ENCODE assay signal across 1 cellular context in the genomic region with DNA sequence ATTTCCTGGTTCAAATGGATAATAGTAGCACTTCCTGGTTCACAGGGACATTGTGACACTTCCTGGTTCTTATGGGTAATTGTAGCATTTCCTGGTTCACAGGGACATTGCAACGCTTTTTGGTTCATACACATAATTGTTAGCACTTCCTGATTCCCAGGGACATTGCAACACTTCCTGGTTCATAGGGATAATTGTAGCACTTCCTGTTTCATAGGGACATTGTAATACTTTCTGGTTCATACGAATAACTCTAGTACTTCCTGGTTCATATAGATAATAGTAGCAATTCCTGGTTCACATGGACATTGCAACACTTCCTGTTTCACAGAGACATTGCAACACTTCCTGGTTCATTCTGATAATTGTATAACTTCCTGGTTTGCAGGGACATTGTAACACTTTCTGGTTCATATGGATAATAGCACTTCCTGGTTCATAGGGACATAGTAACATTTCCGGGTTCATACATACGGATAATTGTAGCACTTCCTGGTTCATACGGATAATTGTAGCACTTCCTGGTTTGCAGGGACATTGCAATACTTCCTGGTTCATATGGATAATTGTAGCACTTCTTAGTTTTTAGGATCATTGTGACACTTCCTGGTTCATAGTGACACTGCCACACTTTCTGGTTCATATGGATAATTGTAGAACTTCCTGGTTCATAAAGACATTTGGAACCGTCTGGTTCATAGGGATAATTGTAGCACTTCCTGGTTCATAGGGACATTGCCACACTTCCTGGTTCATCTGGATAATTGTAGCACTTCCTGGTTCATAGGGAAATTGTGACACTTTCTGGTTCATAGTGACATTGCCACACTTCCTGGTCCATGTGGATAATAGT.
TF ChIP-seq lines count a peak whose summit lies in the region.

No MANE protein-coding gene starts in this region.

TF ChIP-seq in K562, 482 proteins besides CTCF, POLR2A, EP300 and RAD21 (continued from another document):
- TF ChIP-seq POLR2G (IDR thresholded peaks at IDR 0.05; ENCODE audit: low read depth, low read length): no peak
- 0 out of 2 replicates have a peak, but pooled peaks have one; percentile 22 for TF ChIP-seq LCOR (CRISPR knock-in tag; IDR thresholded peaks at IDR 0.05)
- no peak for TF ChIP-seq ZBTB8A (IDR thresholded peaks at IDR 0.05; ENCODE audit: partially characterized antibody)
- TF ChIP-seq ESRRA (IDR thresholded peaks at IDR 0.05; ENCODE audit: borderline replicate concordance, low read depth): peak; percentile 28; the same call in 1 of the 2 replicates
- TF ChIP-seq ZNF232 (CRISPR knock-in tag; IDR thresholded peaks at IDR 0.05): no peak
- no peak for TF ChIP-seq YBX1 (IDR thresholded peaks at IDR 0.05)
- 0 out of 2 replicates have a peak, but pooled peaks have one; percentile 39 for TF ChIP-seq MEF2D (tag; conservative IDR thresholded peaks at IDR 0.05; ENCODE audit: low read depth)
- TF ChIP-seq SMARCE1 (IDR thresholded peaks at IDR 0.05): no peak
- no peak for TF ChIP-seq ARID2 (IDR thresholded peaks at IDR 0.05)
- TF ChIP-seq, protein P1, sequence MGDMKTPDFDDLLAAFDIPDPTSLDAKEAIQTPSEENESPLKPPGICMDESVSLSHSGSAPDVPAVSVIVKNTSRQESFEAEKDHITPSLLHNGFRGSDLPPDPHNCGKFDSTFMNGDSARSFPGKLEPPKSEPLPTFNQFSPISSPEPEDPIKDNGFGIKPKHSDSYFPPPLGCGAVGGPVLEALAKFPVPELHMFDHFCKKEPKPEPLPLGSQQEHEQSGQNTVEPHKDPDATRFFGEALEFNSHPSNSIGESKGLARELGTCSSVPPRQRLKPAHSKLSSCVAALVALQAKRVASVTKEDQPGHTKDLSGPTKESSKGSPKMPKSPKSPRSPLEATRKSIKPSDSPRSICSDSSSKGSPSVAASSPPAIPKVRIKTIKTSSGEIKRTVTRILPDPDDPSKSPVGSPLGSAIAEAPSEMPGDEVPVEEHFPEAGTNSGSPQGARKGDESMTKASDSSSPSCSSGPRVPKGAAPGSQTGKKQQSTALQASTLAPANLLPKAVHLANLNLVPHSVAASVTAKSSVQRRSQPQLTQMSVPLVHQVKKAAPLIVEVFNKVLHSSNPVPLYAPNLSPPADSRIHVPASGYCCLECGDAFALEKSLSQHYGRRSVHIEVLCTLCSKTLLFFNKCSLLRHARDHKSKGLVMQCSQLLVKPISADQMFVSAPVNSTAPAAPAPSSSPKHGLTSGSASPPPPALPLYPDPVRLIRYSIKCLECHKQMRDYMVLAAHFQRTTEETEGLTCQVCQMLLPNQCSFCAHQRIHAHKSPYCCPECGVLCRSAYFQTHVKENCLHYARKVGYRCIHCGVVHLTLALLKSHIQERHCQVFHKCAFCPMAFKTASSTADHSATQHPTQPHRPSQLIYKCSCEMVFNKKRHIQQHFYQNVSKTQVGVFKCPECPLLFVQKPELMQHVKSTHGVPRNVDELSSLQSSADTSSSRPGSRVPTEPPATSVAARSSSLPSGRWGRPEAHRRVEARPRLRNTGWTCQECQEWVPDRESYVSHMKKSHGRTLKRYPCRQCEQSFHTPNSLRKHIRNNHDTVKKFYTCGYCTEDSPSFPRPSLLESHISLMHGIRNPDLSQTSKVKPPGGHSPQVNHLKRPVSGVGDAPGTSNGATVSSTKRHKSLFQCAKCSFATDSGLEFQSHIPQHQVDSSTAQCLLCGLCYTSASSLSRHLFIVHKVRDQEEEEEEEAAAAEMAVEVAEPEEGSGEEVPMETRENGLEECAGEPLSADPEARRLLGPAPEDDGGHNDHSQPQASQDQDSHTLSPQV (IDR thresholded peaks at IDR 0.05): peak; percentile 32; the same call in 1 of the 2 replicates
- no peak for TF ChIP-seq ATF1 (CRISPR knock-in tag; IDR thresholded peaks at IDR 0.05)
- peak; percentile 63 for TF ChIP-seq ATF1 (tag; IDR thresholded peaks at IDR 0.05)
- TF ChIP-seq, protein P2, sequence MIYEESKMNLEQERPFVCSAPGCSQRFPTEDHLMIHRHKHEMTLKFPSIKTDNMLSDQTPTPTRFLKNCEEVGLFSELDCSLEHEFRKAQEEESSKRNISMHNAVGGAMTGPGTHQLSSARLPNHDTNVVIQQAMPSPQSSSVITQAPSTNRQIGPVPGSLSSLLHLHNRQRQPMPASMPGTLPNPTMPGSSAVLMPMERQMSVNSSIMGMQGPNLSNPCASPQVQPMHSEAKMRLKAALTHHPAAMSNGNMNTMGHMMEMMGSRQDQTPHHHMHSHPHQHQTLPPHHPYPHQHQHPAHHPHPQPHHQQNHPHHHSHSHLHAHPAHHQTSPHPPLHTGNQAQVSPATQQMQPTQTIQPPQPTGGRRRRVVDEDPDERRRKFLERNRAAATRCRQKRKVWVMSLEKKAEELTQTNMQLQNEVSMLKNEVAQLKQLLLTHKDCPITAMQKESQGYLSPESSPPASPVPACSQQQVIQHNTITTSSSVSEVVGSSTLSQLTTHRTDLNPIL (CRISPR knock-in tag; IDR thresholded peaks at IDR 0.05): no peak
- TF ChIP-seq SMAD3 (CRISPR knock-in tag; conservative IDR thresholded peaks at IDR 0.05): no peak
- TF ChIP-seq ATF7 (IDR thresholded peaks at IDR 0.05): peak; percentile 74; the same call in 1 of the 2 replicates
- TF ChIP-seq PHF20 (IDR thresholded peaks at IDR 0.05; ENCODE audit: partially characterized antibody): peak; percentile 96
- TF ChIP-seq, protein P3, sequence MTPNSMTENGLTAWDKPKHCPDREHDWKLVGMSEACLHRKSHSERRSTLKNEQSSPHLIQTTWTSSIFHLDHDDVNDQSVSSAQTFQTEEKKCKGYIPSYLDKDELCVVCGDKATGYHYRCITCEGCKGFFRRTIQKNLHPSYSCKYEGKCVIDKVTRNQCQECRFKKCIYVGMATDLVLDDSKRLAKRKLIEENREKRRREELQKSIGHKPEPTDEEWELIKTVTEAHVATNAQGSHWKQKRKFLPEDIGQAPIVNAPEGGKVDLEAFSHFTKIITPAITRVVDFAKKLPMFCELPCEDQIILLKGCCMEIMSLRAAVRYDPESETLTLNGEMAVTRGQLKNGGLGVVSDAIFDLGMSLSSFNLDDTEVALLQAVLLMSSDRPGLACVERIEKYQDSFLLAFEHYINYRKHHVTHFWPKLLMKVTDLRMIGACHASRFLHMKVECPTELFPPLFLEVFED (CRISPR knock-in tag; conservative IDR thresholded peaks at IDR 0.05): no peak
- TF ChIP-seq, protein P4, sequence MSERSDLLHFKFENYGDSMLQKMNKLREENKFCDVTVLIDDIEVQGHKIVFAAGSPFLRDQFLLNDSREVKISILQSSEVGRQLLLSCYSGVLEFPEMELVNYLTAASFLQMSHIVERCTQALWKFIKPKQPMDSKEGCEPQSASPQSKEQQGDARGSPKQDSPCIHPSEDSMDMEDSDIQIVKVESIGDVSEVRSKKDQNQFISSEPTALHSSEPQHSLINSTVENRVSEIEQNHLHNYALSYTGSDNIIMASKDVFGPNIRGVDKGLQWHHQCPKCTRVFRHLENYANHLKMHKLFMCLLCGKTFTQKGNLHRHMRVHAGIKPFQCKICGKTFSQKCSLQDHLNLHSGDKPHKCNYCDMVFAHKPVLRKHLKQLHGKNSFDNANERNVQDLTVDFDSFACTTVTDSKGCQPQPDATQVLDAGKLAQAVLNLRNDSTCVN (CRISPR knock-in tag; IDR thresholded peaks at IDR 0.05): no peak
- TF ChIP-seq, protein P5, sequence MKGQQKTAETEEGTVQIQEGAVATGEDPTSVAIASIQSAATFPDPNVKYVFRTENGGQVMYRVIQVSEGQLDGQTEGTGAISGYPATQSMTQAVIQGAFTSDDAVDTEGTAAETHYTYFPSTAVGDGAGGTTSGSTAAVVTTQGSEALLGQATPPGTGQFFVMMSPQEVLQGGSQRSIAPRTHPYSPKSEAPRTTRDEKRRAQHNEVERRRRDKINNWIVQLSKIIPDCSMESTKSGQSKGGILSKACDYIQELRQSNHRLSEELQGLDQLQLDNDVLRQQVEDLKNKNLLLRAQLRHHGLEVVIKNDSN (CRISPR knock-in tag; IDR thresholded peaks at IDR 0.05): no peak
- TF ChIP-seq GABPB1 (CRISPR knock-in tag; IDR thresholded peaks at IDR 0.05): peak; percentile 64; the same call in 1 of the 2 replicates
- TF ChIP-seq DDX20 (tag; IDR thresholded peaks at IDR 0.05; ENCODE audit: low read depth): peak; percentile 6; the same call in 1 of the 2 replicates
- no peak for TF ChIP-seq RBM25 (IDR thresholded peaks at IDR 0.05; ENCODE audit: low read depth, low read length, severe bottlenecking)
- no peak for TF ChIP-seq KDM1A (IDR thresholded peaks at IDR 0.05)
- TF ChIP-seq, protein P6, sequence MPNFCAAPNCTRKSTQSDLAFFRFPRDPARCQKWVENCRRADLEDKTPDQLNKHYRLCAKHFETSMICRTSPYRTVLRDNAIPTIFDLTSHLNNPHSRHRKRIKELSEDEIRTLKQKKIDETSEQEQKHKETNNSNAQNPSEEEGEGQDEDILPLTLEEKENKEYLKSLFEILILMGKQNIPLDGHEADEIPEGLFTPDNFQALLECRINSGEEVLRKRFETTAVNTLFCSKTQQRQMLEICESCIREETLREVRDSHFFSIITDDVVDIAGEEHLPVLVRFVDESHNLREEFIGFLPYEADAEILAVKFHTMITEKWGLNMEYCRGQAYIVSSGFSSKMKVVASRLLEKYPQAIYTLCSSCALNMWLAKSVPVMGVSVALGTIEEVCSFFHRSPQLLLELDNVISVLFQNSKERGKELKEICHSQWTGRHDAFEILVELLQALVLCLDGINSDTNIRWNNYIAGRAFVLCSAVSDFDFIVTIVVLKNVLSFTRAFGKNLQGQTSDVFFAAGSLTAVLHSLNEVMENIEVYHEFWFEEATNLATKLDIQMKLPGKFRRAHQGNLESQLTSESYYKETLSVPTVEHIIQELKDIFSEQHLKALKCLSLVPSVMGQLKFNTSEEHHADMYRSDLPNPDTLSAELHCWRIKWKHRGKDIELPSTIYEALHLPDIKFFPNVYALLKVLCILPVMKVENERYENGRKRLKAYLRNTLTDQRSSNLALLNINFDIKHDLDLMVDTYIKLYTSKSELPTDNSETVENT (CRISPR knock-in tag; IDR thresholded peaks at IDR 0.05): no peak
- no peak for TF ChIP-seq MXI1 (IDR thresholded peaks at IDR 0.05; ENCODE audit: low read depth, low read length)
- TF ChIP-seq, protein P7, sequence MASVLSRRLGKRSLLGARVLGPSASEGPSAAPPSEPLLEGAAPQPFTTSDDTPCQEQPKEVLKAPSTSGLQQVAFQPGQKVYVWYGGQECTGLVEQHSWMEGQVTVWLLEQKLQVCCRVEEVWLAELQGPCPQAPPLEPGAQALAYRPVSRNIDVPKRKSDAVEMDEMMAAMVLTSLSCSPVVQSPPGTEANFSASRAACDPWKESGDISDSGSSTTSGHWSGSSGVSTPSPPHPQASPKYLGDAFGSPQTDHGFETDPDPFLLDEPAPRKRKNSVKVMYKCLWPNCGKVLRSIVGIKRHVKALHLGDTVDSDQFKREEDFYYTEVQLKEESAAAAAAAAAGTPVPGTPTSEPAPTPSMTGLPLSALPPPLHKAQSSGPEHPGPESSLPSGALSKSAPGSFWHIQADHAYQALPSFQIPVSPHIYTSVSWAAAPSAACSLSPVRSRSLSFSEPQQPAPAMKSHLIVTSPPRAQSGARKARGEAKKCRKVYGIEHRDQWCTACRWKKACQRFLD (CRISPR knock-in tag; IDR thresholded peaks at IDR 0.05): no peak; the same call in 1 of the 2 replicates
- 0 out of 4 replicates have a peak, but pooled peaks of 1 of the 2 experiments have one; percentile 47 for TF ChIP-seq ARNT (IDR thresholded peaks at IDR 0.05)
- TF ChIP-seq LEF1 (IDR thresholded peaks at IDR 0.05): no peak
- no peak for TF ChIP-seq ZNF24 (IDR thresholded peaks at IDR 0.05)
- TF ChIP-seq ZNF431 (CRISPR knock-in tag; IDR thresholded peaks at IDR 0.05): peak; percentile 65
- TF ChIP-seq, protein P8, sequence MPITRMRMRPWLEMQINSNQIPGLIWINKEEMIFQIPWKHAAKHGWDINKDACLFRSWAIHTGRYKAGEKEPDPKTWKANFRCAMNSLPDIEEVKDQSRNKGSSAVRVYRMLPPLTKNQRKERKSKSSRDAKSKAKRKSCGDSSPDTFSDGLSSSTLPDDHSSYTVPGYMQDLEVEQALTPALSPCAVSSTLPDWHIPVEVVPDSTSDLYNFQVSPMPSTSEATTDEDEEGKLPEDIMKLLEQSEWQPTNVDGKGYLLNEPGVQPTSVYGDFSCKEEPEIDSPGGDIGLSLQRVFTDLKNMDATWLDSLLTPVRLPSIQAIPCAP (CRISPR knock-in tag; IDR thresholded peaks at IDR 0.05; ENCODE audit: borderline replicate concordance): no peak
- TF ChIP-seq ZNF445 (CRISPR knock-in tag; IDR thresholded peaks at IDR 0.05; ENCODE audit: low read depth): no peak
- TF ChIP-seq, protein P9, sequence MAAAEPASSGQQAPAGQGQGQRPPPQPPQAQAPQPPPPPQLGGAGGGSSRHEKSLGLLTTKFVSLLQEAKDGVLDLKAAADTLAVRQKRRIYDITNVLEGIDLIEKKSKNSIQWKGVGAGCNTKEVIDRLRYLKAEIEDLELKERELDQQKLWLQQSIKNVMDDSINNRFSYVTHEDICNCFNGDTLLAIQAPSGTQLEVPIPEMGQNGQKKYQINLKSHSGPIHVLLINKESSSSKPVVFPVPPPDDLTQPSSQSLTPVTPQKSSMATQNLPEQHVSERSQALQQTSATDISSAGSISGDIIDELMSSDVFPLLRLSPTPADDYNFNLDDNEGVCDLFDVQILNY (CRISPR knock-in tag; IDR thresholded peaks at IDR 0.05): peak; percentile 95; the same call in 1 of the 2 replicates
- TF ChIP-seq TRIM24 (IDR thresholded peaks at IDR 0.05): peak; percentile 94
- no peak for TF ChIP-seq ZBTB17 (CRISPR knock-in tag; IDR thresholded peaks at IDR 0.05)
- no peak for TF ChIP-seq HDAC2 (IDR thresholded peaks at IDR 0.05)
- TF ChIP-seq FUS (optimal IDR thresholded peaks at IDR 0.05; ENCODE audit: low read depth, low read length): no peak
- no peak for TF ChIP-seq ZNF444 (CRISPR knock-in tag; IDR thresholded peaks at IDR 0.05)
- TF ChIP-seq, protein P10, sequence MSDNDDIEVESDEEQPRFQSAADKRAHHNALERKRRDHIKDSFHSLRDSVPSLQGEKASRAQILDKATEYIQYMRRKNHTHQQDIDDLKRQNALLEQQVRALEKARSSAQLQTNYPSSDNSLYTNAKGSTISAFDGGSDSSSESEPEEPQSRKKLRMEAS (CRISPR knock-in tag; IDR thresholded peaks at IDR 0.05): no peak
- no peak for TF ChIP-seq ZFP36 (IDR thresholded peaks at IDR 0.05; ENCODE audit: low read depth, low read length, partially characterized antibody)
- peak; percentile 94 to 100 for TF ChIP-seq ETV6 (IDR thresholded peaks at IDR 0.05; ENCODE audit: borderline replicate concordance in 1 of 2, low read depth in 2 of 2, low read length in 1 of 2)
- TF ChIP-seq ETV6 (CRISPR knock-in tag; IDR thresholded peaks at IDR 0.05; ENCODE audit: borderline replicate concordance): peak; percentile 100
- TF ChIP-seq ZSCAN29 (IDR thresholded peaks at IDR 0.05): no peak
- TF ChIP-seq CBFB (CRISPR knock-in tag; IDR thresholded peaks at IDR 0.05): no peak
- 0 out of 2 replicates have a peak, but pooled peaks have one; percentile 50 for TF ChIP-seq CBX5 (IDR thresholded peaks at IDR 0.05; ENCODE audit: borderline replicate concordance, low read depth)
- TF ChIP-seq, protein P11, sequence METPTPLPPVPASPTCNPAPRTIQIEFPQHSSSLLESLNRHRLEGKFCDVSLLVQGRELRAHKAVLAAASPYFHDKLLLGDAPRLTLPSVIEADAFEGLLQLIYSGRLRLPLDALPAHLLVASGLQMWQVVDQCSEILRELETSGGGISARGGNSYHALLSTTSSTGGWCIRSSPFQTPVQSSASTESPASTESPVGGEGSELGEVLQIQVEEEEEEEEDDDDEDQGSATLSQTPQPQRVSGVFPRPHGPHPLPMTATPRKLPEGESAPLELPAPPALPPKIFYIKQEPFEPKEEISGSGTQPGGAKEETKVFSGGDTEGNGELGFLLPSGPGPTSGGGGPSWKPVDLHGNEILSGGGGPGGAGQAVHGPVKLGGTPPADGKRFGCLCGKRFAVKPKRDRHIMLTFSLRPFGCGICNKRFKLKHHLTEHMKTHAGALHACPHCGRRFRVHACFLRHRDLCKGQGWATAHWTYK (CRISPR knock-in tag; IDR thresholded peaks at IDR 0.05): 0 out of 2 replicates have a peak, but pooled peaks have one; percentile 13
